10 cellular contexts compared by ENCODE assay signal in genomic region chr19:18017275-18018083, GRCh38. TPM values are rescaled to one million over a fixed set of nuclear protein-coding genes. Genes with fewer than 3 reads are reported as not detected.
DNase-seq lines count a peak whose midpoint lies in the region; ATAC-seq and TF ChIP-seq lines count a peak whose summit lies in the region.
"Had no signal": no experiment of that assay in that cellular context is flagged by ENCODE, and none has a peak within 500 bp of the region (broad histone marks: within the 10 kb centered on the region; RNA-seq: fewer than 3 reads in every experiment).

No MANE protein-coding gene starts in this region.

- H3K79me2 ChIP-seq in ACC112 (ENCODE audit: control insufficient read depth, insufficient read depth, low read length, unreplicated experiment) (no peaks in the 10 kb centered on the region), OCI-LY1 (ENCODE audit: insufficient read depth, low read length) (no peaks in the 10 kb centered on the region)

- H3K36me3 ChIP-seq in ACC112 (ENCODE audit: insufficient read depth, low read length) (peaks cover 6% of the 10 kb centered on the region; the same call in 1 of the 2 replicates), OCI-LY1 (ENCODE audit: insufficient read depth, low read length) (peaks cover 28% of the 10 kb centered on the region)

- H3K27ac Mint-ChIP-seq in osteocyte (ENCODE audit: unreplicated experiment): peak overlapping the region; percentile 85

- H3K27me3 ChIP-seq in ACC112 (ENCODE audit: insufficient read depth, low read length) (no peaks in the 10 kb centered on the region), OCI-LY1 (ENCODE audit: insufficient read depth, low read length) (no peaks in the 10 kb centered on the region)

- peak overlapping the region; percentile 58 for H3K27ac ChIP-seq in ACC112 (ENCODE audit: low read depth, low read length)
- peak overlapping the region; percentile 51 for H3K27ac ChIP-seq in OCI-LY1 (ENCODE audit: low read depth, low read length, poor library complexity, severe bottlenecking)
- H3K27ac ChIP-seq: C4-2B had no signal

- DNase-seq in osteocyte (ENCODE audit: extremely low spot score, unreplicated experiment) (no peak), dedifferentiated amniotic fluid mesenchymal stem cell (ENCODE audit: extremely low spot score) (no peak), LoVo (ENCODE audit: low spot score) (no peak)
- DNase-seq: KG1 had no signal

- no peaks in the 10 kb centered on the region for H3K9me3 ChIP-seq in OCI-LY1 (ENCODE audit: low read length)

- peaks cover 24% of the 10 kb centered on the region for H3K36me3 Mint-ChIP-seq in osteocyte (ENCODE audit: unreplicated experiment)

- H3K4me2 ChIP-seq in OCI-LY1 (ENCODE audit: low read length): no peak overlapping the region

- H3K4me3 ChIP-seq in ACC112 (ENCODE audit: low read depth, low read length) (no peak overlapping the region), OCI-LY1 (ENCODE audit: low read depth, low read length, poor library complexity, severe bottlenecking) (no peak overlapping the region)

- H3K9me2 ChIP-seq in OCI-LY1 (ENCODE audit: low read depth, low read length): no peaks in the 10 kb centered on the region

- H3K4me3 Mint-ChIP-seq in osteocyte (ENCODE audit: unreplicated experiment): no peak overlapping the region

- peaks cover 73% of the 10 kb centered on the region for H3K4me1 Mint-ChIP-seq in osteocyte (ENCODE audit: unreplicated experiment)

- H3F3A ChIP-seq in OCI-LY1 (ENCODE audit: insufficient read depth, low read length): no peaks in the 10 kb centered on the region

- no peaks in the 10 kb centered on the region for H3K27me3 Mint-ChIP-seq in osteocyte (ENCODE audit: unreplicated experiment)

- no peaks in the 10 kb centered on the region for H3K9me3 Mint-ChIP-seq in osteocyte (ENCODE audit: unreplicated experiment)

- no peak overlapping the region for H2AFZ ChIP-seq in ACC112 (ENCODE audit: low read length, unreplicated experiment)
- H2AFZ ChIP-seq in OCI-LY1 (ENCODE audit: low read length): no peak overlapping the region

- no peak overlapping the region for H3K9ac ChIP-seq in OCI-LY1 (ENCODE audit: low read length)

- ATAC-seq in esophagus mucosa (peak; percentile 33), HG03342 (IDR thresholded peaks at IDR 0.05; ENCODE audit: unreplicated experiment) (no peak), HG03565 (IDR thresholded peaks at IDR 0.05; ENCODE audit: unreplicated experiment) (no peak)

- no peak for TF ChIP-seq CTCF in OCI-LY1 (IDR thresholded peaks at IDR 0.05; ENCODE audit: low read length)
- no peak for TF ChIP-seq CTCF in osteocyte (IDR thresholded peaks at IDR 0.05)

- H3K4me1 ChIP-seq in ACC112 (ENCODE audit: control insufficient read depth, insufficient read depth, low read length, unreplicated experiment): peaks cover 38% of the 10 kb centered on the region
- H3K4me1 ChIP-seq in OCI-LY1 (ENCODE audit: insufficient read depth, low read length, severe bottlenecking): peaks cover 22% of the 10 kb centered on the region

- H4K20me1 ChIP-seq in OCI-LY1 (ENCODE audit: insufficient read depth, low read length): no peaks in the 10 kb centered on the region

RNA-seq across cellular contexts. Expression of gene ARRDC2, which starts 9.5 kb away (rescaled TPM):
- total RNA-seq in esophagus mucosa (6.3 TPM), osteocyte (15.4 and 19.8 TPM in 2 replicates)

RNA-seq across cellular contexts. Expression of gene KCNN1, which starts 50.6 kb away (rescaled TPM):
- total RNA-seq in esophagus mucosa (not detected), osteocyte (not detected in 2 replicates)
